Comparison of ENCODE assay signal across 8 cellular contexts in the genomic region with DNA sequence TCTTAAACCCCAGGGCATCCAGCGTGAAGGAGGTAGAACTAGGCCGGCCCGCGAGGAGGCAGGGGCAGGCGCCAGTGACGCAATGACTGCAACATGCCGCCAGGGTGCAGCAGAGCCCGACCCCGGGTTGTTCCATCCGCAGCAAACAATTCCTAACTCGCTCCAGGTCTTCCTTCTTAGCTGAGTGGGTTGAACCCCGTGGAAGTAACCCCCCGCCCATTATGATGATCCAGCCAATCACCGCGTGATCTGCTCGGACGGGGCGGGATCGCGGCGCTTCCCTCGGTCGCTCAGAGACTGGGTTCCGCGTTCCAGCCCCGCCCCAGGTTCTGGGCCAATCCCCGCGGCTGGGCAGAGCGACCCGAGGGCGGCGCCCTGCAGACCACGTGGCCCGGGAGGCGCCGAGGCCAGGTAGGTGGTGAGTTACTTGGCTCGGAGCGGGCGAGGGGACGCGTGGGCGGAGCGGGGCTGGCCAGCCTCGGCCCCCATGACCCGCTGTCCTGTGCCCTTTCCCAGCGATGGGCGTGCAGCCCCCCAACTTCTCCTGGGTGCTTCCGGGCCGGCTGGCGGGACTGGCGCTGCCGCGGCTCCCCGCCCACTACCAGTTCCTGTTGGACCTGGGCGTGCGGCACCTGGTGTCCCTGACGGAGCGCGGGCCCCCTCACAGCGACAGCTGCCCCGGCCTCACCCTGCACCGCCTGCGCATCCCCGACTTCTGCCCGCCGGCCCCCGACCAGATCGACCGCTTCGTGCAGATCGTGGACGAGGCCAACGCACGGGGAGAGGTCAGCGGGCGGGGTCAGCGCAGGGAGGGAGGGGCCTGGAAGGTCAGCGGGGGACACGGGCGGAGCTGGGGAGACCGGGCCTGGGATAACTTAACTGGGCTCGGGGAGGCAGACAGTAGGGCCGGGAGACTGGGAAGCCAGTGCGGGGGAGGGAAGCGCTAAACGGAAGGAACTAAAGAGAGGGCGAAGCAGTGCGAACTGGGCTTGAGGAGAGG. TPM values are rescaled to one million over a fixed set of nuclear protein-coding genes. Genes with fewer than 3 reads are reported as not detected.
DNase-seq lines count a peak whose midpoint lies in the region; ATAC-seq and TF ChIP-seq lines count a peak whose summit lies in the region.

A gene (plus strand): TSS at position 380 of the 1,000 bp plus-strand sequence. CDS start 139 bp downstream, at position 519.

- peaks cover 4% of the 10 kb centered on the region for H3K27me3 ChIP-seq in CD4-positive, CD25-positive, alpha-beta regulatory T cell (ENCODE audit: control insufficient read depth, insufficient read depth, low read length)
- H3K27me3 ChIP-seq in ectodermal cell (ENCODE audit: control insufficient read depth, insufficient read depth, low read length, poor library complexity, severe bottlenecking) (no peaks in the 10 kb centered on the region), lower lobe of right lung (ENCODE audit: low read depth) (no peaks in the 10 kb centered on the region)

- H3K4me1 ChIP-seq in CD4-positive, CD25-positive, alpha-beta regulatory T cell (ENCODE audit: control insufficient read depth, insufficient read depth, low read length, poor library complexity, severe bottlenecking) = peaks cover 11% of the 10 kb centered on the region
- H3K4me1 ChIP-seq in ectodermal cell (ENCODE audit: control insufficient read depth, insufficient read depth, low read length) (no peaks in the 10 kb centered on the region), lower lobe of right lung (peaks cover 30% of the 10 kb centered on the region)

- H3K4me3 Mint-ChIP-seq in CD4-positive, CD25-positive, alpha-beta regulatory T cell = peak within 1 kb of the TSS; percentile 90 to 92 (median 90)

- H3K27ac ChIP-seq in CD4-positive, CD25-positive, alpha-beta regulatory T cell (ENCODE audit: insufficient read depth, low read length, poor library complexity, severe bottlenecking) = peak within 1 kb of the TSS; percentile 61
- no peak within 1 kb of the TSS for H3K27ac ChIP-seq in ectodermal cell (ENCODE audit: insufficient read depth, low read depth, low read length, poor library complexity, severe bottlenecking)
- peak within 1 kb of the TSS; percentile 92 for H3K27ac ChIP-seq in lower lobe of right lung

- peak; percentile 94 to 97 (median 94) for DNase-seq in CD4-positive, CD25-positive, alpha-beta regulatory T cell
- peak; percentile 98 for DNase-seq in NCI-H82 treated with DMSO at 0.1 percent for 48 hours (lab: John Stamatoyannopoulos, UW; ENCODE audit: unreplicated experiment)
- peak; percentile 89 to 90 for DNase-seq in activated CD8-positive, alpha-beta memory T cell treated with anti-CD3 and anti-CD28 coated beads for 1 hour (ENCODE audit: extremely low read depth in 1 of 2, low read depth in 1 of 2)
- DNase-seq in lower lobe of right lung = peak; percentile 99
- DNase-seq in stimulated activated CD4-positive, alpha-beta T cell treated with anti-CD3 and anti-CD28 coated beads, TNF-alpha, amount 100 ng/mL, for 24 hours (ENCODE audit: low read depth in 3 of 3) = peak; percentile 84 to 94 (median 88)

- H3K4me1 Mint-ChIP-seq in CD4-positive, CD25-positive, alpha-beta regulatory T cell = peaks cover 0 to 33% (median 5%) of the 10 kb centered on the region in 4 donors

- no peaks in the 10 kb centered on the region for H3K9me3 Mint-ChIP-seq in CD4-positive, CD25-positive, alpha-beta regulatory T cell

- WGBS in ectodermal cell, 2 experiments = 55 to 61% methylated on average over 88 of the region's 88 CpGs

- intact Hi-C loops in lower lobe of right lung (cut with DNase I) = no loop called here

- H3K9me3 ChIP-seq in CD4-positive, CD25-positive, alpha-beta regulatory T cell (ENCODE audit: control insufficient read depth in 2 of 2, low read length in 2 of 2) = no peaks in the 10 kb centered on the region
- H3K9me3 ChIP-seq in ectodermal cell (ENCODE audit: control insufficient read depth, low read length) (no peaks in the 10 kb centered on the region), lower lobe of right lung (no peaks in the 10 kb centered on the region)

- TF ChIP-seq CTCF in lower lobe of right lung (IDR thresholded peaks at IDR 0.05) = peak; percentile 95

- peak; percentile 95 to 97 for ATAC-seq in CD4-positive, CD25-positive, alpha-beta regulatory T cell (ENCODE audit: low read depth in 2 of 2)
- ATAC-seq in GM19395 (IDR thresholded peaks at IDR 0.05; ENCODE audit: unreplicated experiment) (peak; percentile 99), HG03565 (IDR thresholded peaks at IDR 0.05; ENCODE audit: unreplicated experiment) (peak; percentile 97), lower lobe of right lung (peak; percentile 98 to 99)

- no peaks in the 10 kb centered on the region for H3K36me3 Mint-ChIP-seq in CD4-positive, CD25-positive, alpha-beta regulatory T cell

- peak within 1 kb of the TSS; percentile 7 to 91 (median 88) for H3K27ac Mint-ChIP-seq in CD4-positive, CD25-positive, alpha-beta regulatory T cell

- H3K36me3 ChIP-seq in CD4-positive, CD25-positive, alpha-beta regulatory T cell (ENCODE audit: control insufficient read depth, insufficient read depth, low read length) = no peaks in the 10 kb centered on the region
- no peaks in the 10 kb centered on the region for H3K36me3 ChIP-seq in ectodermal cell (ENCODE audit: control insufficient read depth, insufficient read depth, low read length)
- no peaks in the 10 kb centered on the region for H3K36me3 ChIP-seq in lower lobe of right lung

- H3K27me3 Mint-ChIP-seq in CD4-positive, CD25-positive, alpha-beta regulatory T cell = peaks cover 1% of the 10 kb centered on the region

- peak within 1 kb of the TSS; percentile 88 for H3K4me3 ChIP-seq in CD4-positive, CD25-positive, alpha-beta regulatory T cell (ENCODE audit: low read depth, low read length)
- H3K4me3 ChIP-seq in ectodermal cell (ENCODE audit: insufficient read depth, low read depth, low read length) (peak within 1 kb of the TSS; percentile 45), lower lobe of right lung (peak within 1 kb of the TSS; percentile 94)

RNA-seq across cellular contexts. Expression of the gene that starts here (rescaled TPM):
- total RNA-seq in CD4-positive, CD25-positive, alpha-beta regulatory T cell = 11.1 TPM
- 10 to 100 TPM; 43.7 to 52.0 (median 47.3) TPM for polyA plus RNA-seq in CD4-positive, CD25-positive, alpha-beta regulatory T cell
- polyA plus RNA-seq in ectodermal cell (2013, experiment 1 of 4) = 11.6 TPM
- 11.4 TPM for polyA plus RNA-seq in ectodermal cell (2013, experiment 2 of 4)
- polyA plus RNA-seq in ectodermal cell (2013, experiment 3 of 4) = 12.6 TPM
- polyA plus RNA-seq in ectodermal cell (2013, experiment 4 of 4) = 13.2 TPM
- total RNA-seq in lower lobe of right lung = 55.5 TPM
